ENCODE assay signal across 1 cellular context in the genomic region with DNA sequence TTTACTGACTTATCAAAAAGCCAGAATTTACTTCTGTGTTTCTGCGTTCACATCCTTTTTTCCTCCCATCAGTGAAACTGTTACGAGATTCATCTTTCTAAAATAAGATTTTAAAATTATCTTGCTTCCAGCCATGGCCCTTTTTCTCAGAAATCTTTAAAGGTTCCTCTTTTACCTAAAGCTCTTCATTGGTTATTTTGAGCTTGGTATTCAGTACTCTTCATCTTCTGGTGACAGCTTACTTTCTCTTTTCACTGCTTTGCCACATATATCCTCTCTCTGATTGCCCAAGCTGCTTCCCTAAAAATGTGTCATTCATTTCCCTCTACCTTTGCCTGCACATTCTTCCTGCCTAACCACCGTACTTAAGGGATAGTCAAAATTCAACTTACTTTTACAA.
A peak's percentile ranks its signal among the peaks of the same experiment; 100 is the strongest.
TF ChIP-seq lines count a peak whose summit lies in the region.

No MANE protein-coding gene starts in this region.

TF ChIP-seq in K562, 482 proteins besides CTCF, POLR2A, EP300 and RAD21 (continued from another document and continues in another):
- TF ChIP-seq, protein P1, sequence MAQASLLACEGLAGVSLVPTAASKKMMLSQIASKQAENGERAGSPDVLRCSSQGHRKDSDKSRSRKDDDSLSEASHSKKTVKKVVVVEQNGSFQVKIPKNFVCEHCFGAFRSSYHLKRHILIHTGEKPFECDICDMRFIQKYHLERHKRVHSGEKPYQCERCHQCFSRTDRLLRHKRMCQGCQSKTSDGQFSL (CRISPR knock-in tag; IDR thresholded peaks at IDR 0.05) = no peak
- TF ChIP-seq, protein P1 (tag; IDR thresholded peaks at IDR 0.05) = no peak
- TF ChIP-seq HDAC1 (IDR thresholded peaks at IDR 0.05) (peak in 1 of 2 experiments; percentile 53; a peak in 1 of 4 replicates), DNMT1 (IDR thresholded peaks at IDR 0.05) (no peak), MXI1 (IDR thresholded peaks at IDR 0.05; ENCODE audit: low read depth, low read length) (no peak), HIVEP1 (CRISPR knock-in tag; IDR thresholded peaks at IDR 0.05) (no peak), DPF2 (IDR thresholded peaks at IDR 0.05) (peak; percentile 17; the same call in 1 of the 2 replicates), CBX3 (IDR thresholded peaks at IDR 0.05; ENCODE audit: borderline replicate concordance in 1 of 2, low read length in 2 of 2) (no peak), ZNF146 (CRISPR knock-in tag; IDR thresholded peaks at IDR 0.05; ENCODE audit: unreplicated experiment) (no peak), BRD9 (IDR thresholded peaks at IDR 0.05; ENCODE audit: low read depth, partially characterized antibody) (no peak), MYNN (IDR thresholded peaks at IDR 0.05) (no peak), MYNN (CRISPR knock-in tag; IDR thresholded peaks at IDR 0.05) (no peak), IFI16 (CRISPR knock-in tag; IDR thresholded peaks at IDR 0.05) (no peak), SMARCC2 (IDR thresholded peaks at IDR 0.05; ENCODE audit: low read depth) (no peak), ZNF76 (CRISPR knock-in tag; IDR thresholded peaks at IDR 0.05; ENCODE audit: borderline replicate concordance) (no peak), TBL1XR1 (IDR thresholded peaks at IDR 0.05; ENCODE audit: low read length in 2 of 2) (peak in 1 of 2 experiments; percentile 63; a peak in 2 of 4 replicates), SMARCA4 (IDR thresholded peaks at IDR 0.05) (no peak), ZNF316 (IDR thresholded peaks at IDR 0.05) (no peak), ZNF780A (CRISPR knock-in tag; IDR thresholded peaks at IDR 0.05) (no peak), MYC (IDR thresholded peaks at IDR 0.05; ENCODE audit: low read depth, low read length) (no peak), MYC (CRISPR knock-in tag; IDR thresholded peaks at IDR 0.05; ENCODE audit: borderline replicate concordance, low read depth) (no peak), SAP30 (IDR thresholded peaks at IDR 0.05; ENCODE audit: borderline replicate concordance, insufficient read depth, low read depth, low read length, poor library complexity, severe bottlenecking) (no peak), ZNF436 (CRISPR knock-in tag; IDR thresholded peaks at IDR 0.05) (no peak), XRCC4 (IDR thresholded peaks at IDR 0.05; ENCODE audit: extremely low read depth, insufficient read depth, insufficient read length) (no peak), YBX1 (IDR thresholded peaks at IDR 0.05) (no peak), SMAD4 (CRISPR knock-in tag; conservative IDR thresholded peaks at IDR 0.05) (peak; percentile 36; the same call in 1 of the 2 replicates), COPS2 (conservative IDR thresholded peaks at IDR 0.05) (no peak), MEIS2 (IDR thresholded peaks at IDR 0.05; ENCODE audit: partially characterized antibody) (peak; percentile 89), MTA2 (IDR thresholded peaks at IDR 0.05; ENCODE audit: low read depth) (no peak), TEAD2 (tag; IDR thresholded peaks at IDR 0.05) (no peak), KDM1A (IDR thresholded peaks at IDR 0.05) (peak in 1 of 2 experiments; percentile 59; a peak in 2 of 4 replicates), NCOA4 (IDR thresholded peaks at IDR 0.05; ENCODE audit: partially characterized antibody) (no peak), ATF4 (CRISPR knock-in tag; IDR thresholded peaks at IDR 0.05) (no peak), MAX (CRISPR knock-in tag; IDR thresholded peaks at IDR 0.05) (no peak), TCF15 (CRISPR knock-in tag; IDR thresholded peaks at IDR 0.05) (no peak), TCF7 (IDR thresholded peaks at IDR 0.05; ENCODE audit: borderline replicate concordance) (no peak), THAP12 (CRISPR knock-in tag; IDR thresholded peaks at IDR 0.05) (no peak), SMARCE1 (IDR thresholded peaks at IDR 0.05) (0 out of 2 replicates have a peak, but pooled peaks have one; percentile 47), ZNF274 (IDR thresholded peaks at IDR 0.05; ENCODE audit: borderline replicate concordance, low read depth, low read length) (no peak), SIN3B (IDR thresholded peaks at IDR 0.05; ENCODE audit: low read depth) (no peak), ZNF561 (CRISPR knock-in tag; conservative IDR thresholded peaks at IDR 0.05) (no peak), SMARCA5 (IDR thresholded peaks at IDR 0.05) (no peak), ZNF785 (CRISPR knock-in tag; IDR thresholded peaks at IDR 0.05) (no peak), SP1 (CRISPR knock-in tag; IDR thresholded peaks at IDR 0.05) (no peak), EP400 (IDR thresholded peaks at IDR 0.05) (no peak), ZBTB43 (CRISPR knock-in tag; IDR thresholded peaks at IDR 0.05) (no peak), ZNF407 (IDR thresholded peaks at IDR 0.05; ENCODE audit: low read depth) (no peak), ZNF143 (CRISPR knock-in tag; IDR thresholded peaks at IDR 0.05) (no peak)
- TF ChIP-seq, protein P2, sequence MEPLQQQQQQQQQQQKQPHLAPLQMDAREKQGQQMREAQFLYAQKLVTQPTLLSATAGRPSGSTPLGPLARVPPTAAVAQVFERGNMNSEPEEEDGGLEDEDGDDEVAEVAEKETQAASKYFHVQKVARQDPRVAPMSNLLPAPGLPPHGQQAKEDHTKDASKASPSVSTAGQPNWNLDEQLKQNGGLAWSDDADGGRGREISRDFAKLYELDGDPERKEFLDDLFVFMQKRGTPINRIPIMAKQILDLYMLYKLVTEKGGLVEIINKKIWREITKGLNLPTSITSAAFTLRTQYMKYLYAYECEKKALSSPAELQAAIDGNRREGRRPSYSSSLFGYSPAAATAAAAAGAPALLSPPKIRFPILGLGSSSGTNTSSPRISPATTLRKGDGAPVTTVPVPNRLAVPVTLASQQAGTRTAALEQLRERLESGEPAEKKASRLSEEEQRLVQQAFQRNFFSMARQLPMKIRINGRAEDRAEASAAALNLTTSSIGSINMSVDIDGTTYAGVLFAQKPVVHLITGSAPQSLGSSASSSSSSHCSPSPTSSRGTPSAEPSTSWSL (CRISPR knock-in tag; IDR thresholded peaks at IDR 0.05; ENCODE audit: borderline replicate concordance) = no peak
- TF ChIP-seq, protein P3, sequence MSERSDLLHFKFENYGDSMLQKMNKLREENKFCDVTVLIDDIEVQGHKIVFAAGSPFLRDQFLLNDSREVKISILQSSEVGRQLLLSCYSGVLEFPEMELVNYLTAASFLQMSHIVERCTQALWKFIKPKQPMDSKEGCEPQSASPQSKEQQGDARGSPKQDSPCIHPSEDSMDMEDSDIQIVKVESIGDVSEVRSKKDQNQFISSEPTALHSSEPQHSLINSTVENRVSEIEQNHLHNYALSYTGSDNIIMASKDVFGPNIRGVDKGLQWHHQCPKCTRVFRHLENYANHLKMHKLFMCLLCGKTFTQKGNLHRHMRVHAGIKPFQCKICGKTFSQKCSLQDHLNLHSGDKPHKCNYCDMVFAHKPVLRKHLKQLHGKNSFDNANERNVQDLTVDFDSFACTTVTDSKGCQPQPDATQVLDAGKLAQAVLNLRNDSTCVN (CRISPR knock-in tag; IDR thresholded peaks at IDR 0.05) = no peak
- TF ChIP-seq, protein P4, sequence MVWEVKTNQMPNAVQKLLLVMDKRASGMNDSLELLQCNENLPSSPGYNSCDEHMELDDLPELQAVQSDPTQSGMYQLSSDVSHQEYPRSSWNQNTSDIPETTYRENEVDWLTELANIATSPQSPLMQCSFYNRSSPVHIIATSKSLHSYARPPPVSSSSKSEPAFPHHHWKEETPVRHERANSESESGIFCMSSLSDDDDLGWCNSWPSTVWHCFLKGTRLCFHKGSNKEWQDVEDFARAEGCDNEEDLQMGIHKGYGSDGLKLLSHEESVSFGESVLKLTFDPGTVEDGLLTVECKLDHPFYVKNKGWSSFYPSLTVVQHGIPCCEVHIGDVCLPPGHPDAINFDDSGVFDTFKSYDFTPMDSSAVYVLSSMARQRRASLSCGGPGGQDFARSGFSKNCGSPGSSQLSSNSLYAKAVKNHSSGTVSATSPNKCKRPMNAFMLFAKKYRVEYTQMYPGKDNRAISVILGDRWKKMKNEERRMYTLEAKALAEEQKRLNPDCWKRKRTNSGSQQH (CRISPR knock-in tag; IDR thresholded peaks at IDR 0.05) = no peak
